In genomic region chr5:144102361-144102760, GRCh38 we compare ENCODE assay signal across 28 cellular contexts.
"Had no signal": no experiment of that assay in that cellular context is flagged by ENCODE, and none has a peak within 500 bp of the region (broad histone marks: within the 10 kb centered on the region; RNA-seq: fewer than 3 reads in every experiment).

No MANE protein-coding gene starts in this region.

- H3K27ac ChIP-seq: adrenal gland, ascending aorta, left ventricle myocardium inferior, right lobe of liver, skin epidermis, thoracic aorta, uterus, WERI-Rb-1 had no signal

- H3K36me3 ChIP-seq: adrenal gland, ascending aorta, left ventricle myocardium inferior, right lobe of liver, thoracic aorta, uterus, WERI-Rb-1 had no signal

- H3K4me3 ChIP-seq: adrenal gland, ascending aorta, left ventricle myocardium inferior, lung, right lobe of liver, skin epidermis, thoracic aorta, uterus had no signal

- DNase-seq: activated CD4-positive, alpha-beta T cell treated with anti-CD3 and anti-CD28 coated beads for 48 hours; activated CD4-positive, alpha-beta T cell treated with anti-CD3 and anti-CD28 coated beads, Interleukin-2, amount 50 U/mL, for 48 hours; activated CD8-positive, alpha-beta memory T cell treated with anti-CD3 and anti-CD28 coated beads for 24 hours; activated effector memory CD4-positive, alpha-beta T cell treated with Interleukin-2 at 50 U/mL for 16 hours; activated naive CD4-positive, alpha-beta T cell treated with anti-CD3 and anti-CD28 coated beads for 36 hours; activated naive CD8-positive, alpha-beta T cell treated with anti-CD3 and anti-CD28 coated beads for 36 hours; adrenal gland; central memory CD4-positive, alpha-beta T cell; endodermal cell; foreskin melanocyte; left ventricle myocardium inferior; mesendoderm; posterior cingulate gyrus; right lobe of liver; stimulated activated CD4-positive, alpha-beta T cell treated with anti-CD3 and anti-CD28 coated beads, Interleukin-12 subunit alpha, Interleukin-12 subunit beta, amount 100 ng/mL, for 4 hours; stimulated activated CD4-positive, alpha-beta T cell treated with anti-CD3 and anti-CD28 coated beads, Interleukin-4, amount 100 ng/mL, for 1 hour; stimulated activated naive CD8-positive, alpha-beta T cell treated with anti-CD3 and anti-CD28 coated beads, Interleukin-15, Interleukin-2, amounts not matched to agents 100 U/mL and 50 U/mL, for 24 hours; T-helper 9 cell; trophoblast cell; uterus; WERI-Rb-1 had no signal

- H3K9me3 ChIP-seq: adrenal gland, ascending aorta, right lobe of liver, thoracic aorta, uterus had no signal

- H3K27me3 ChIP-seq: adrenal gland, ascending aorta, right lobe of liver, uterus had no signal

- ATAC-seq: activated CD4-positive, CD25-positive, alpha-beta regulatory T cell treated with anti-CD3 and anti-CD28 coated beads, Interleukin-2, amount 50 U/mL, for 24 hours; esophagus mucosa; natural killer cell treated with Interleukin-12 subunit alpha and Interleukin-12 subunit beta and Interleukin-15 and Interleukin-18, amount 100 ng/mL, for 72 hours; right lobe of liver; stimulated activated naive CD8-positive, alpha-beta T cell treated with anti-CD3 and anti-CD28 coated beads, Interleukin-15, Interleukin-2, amounts not matched to agents 100 U/mL and 50 U/mL, for 24 hours had no signal

- H3K4me1 ChIP-seq: adrenal gland, ascending aorta, left ventricle myocardium inferior, right lobe of liver, uterus had no signal
